18 cellular contexts compared by ENCODE assay signal in the genomic region with DNA sequence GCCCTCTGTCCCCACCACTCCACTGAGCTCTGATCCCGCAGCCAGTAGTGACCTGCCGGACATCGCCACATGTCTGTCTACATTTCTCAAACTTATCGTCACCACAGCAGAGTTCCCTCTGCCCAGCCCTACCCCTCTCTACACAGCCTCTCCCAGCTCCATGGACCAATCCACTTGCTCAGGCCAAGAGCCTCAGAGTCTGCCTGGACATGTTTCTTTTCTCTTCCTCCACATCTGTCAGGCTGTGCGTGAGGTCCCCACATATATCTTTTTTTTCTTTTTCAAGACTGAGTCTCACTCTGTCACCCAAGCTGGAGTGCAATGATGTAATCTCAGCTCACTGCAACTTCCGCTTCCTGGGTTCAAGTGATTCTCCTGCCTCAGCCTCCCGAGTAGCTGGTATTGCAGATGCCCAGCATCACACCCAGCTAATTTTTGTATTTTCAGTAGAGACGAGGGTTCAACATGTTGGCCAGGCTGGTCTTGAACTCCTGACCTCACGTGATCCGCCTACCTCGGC.
DNase-seq lines count a peak whose midpoint lies in the region; ATAC-seq and TF ChIP-seq lines count a peak whose summit lies in the region.
"Had no signal": no experiment of that assay in that cellular context is flagged by ENCODE, and none has a peak within 500 bp of the region (broad histone marks: within the 10 kb centered on the region; RNA-seq: fewer than 3 reads in every experiment).

No MANE protein-coding gene starts in this region.

- no peaks in the 10 kb centered on the region for H3K9me3 Mint-ChIP-seq in type B pancreatic cell
- H3K9me3 Mint-ChIP-seq: activated T-cell treated with anti-CD3 and anti-CD28 coated beads, Interleukin-2, amount 50 U/mL, for 4 hours; stimulated activated naive CD8-positive, alpha-beta T cell treated with anti-CD3 and anti-CD28 coated beads, Interleukin-15, Interleukin-2, amounts not matched to agents 100 ng/mL and 50 ng/mL, for 24 hours had no signal

- no peak for ATAC-seq in GM19467 (IDR thresholded peaks at IDR 0.05; ENCODE audit: unreplicated experiment)
- ATAC-seq: activated T-cell treated with anti-CD3 and anti-CD28 coated beads, Interleukin-2, amount 50 U/mL, for 4 hours had no signal

- peaks cover 45% of the 10 kb centered on the region for H3K4me1 Mint-ChIP-seq in type B pancreatic cell (ENCODE audit: unreplicated experiment)

- peak overlapping the region; percentile 49 for H3K4me3 Mint-ChIP-seq in type B pancreatic cell
- H3K4me3 Mint-ChIP-seq: activated T-cell treated with anti-CD3 and anti-CD28 coated beads, Interleukin-2, amount 50 U/mL, for 4 hours; stimulated activated naive CD8-positive, alpha-beta T cell treated with anti-CD3 and anti-CD28 coated beads, Interleukin-15, Interleukin-2, amounts not matched to agents 100 ng/mL and 50 ng/mL, for 24 hours had no signal

- peaks cover 3% of the 10 kb centered on the region for H3K27me3 Mint-ChIP-seq in type B pancreatic cell

- DNase-seq in NCI-H2171 treated with DMSO at 0.1 percent for 48 hours (lab: John Stamatoyannopoulos, UW) (peak; percentile 19), NCI-H2171 (lab: John Stamatoyannopoulos, UW) (no peak), RWPE1 (ENCODE audit: low spot score) (no peak), epithelial cell of prostate (ENCODE audit: low read depth, low spot score) (peak; percentile 60), type B pancreatic cell (ENCODE audit: extremely low spot score, unreplicated experiment) (no peak), RKO (ENCODE audit: low spot score) (no peak), NCI-H1092 treated with DMSO at 0.1 percent for 48 hours (lab: John Stamatoyannopoulos, UW) (no peak)
- DNase-seq: activated CD4-positive, alpha-beta T cell treated with anti-CD3 and anti-CD28 coated beads for 4 hours; activated naive CD4-positive, alpha-beta T cell; activated T-cell treated with anti-CD3 and anti-CD28 coated beads, Interleukin-2, amount 50 U/mL, for 4 hours; colonic mucosa; HCEC 1CT; kidney; T-helper 2 cell had no signal

- no peaks in the 10 kb centered on the region for H3K36me3 Mint-ChIP-seq in type B pancreatic cell

- H3K27ac ChIP-seq in RWPE1: peak overlapping the region; percentile 83
- peak overlapping the region; percentile 67 for H3K27ac ChIP-seq in epithelial cell of prostate
- H3K27ac ChIP-seq: colonic mucosa, neutrophil, prostate gland had no signal

- POLR2A ChIA-PET in RWPE1 (lab: Yijun Ruan, JAX; ENCODE audit: low non-redundant PET): interaction anchor here (0.6 kb wide), 1 partner anchor 50 kb away, joined by 3 read pairs; no protein-coding TSS in a partner anchor

- CTCF ChIA-PET in RWPE1 (lab: Yijun Ruan, JAX): interaction anchor here (0.6 to 2.8 kb wide), 5 partner anchors 12 to 133 kb away, joined by 3 to 10 read pairs (median 4); no protein-coding TSS in a partner anchor

- peak overlapping the region; percentile 98 for H3K27ac Mint-ChIP-seq in type B pancreatic cell
- H3K27ac Mint-ChIP-seq: stimulated activated naive CD8-positive, alpha-beta T cell treated with anti-CD3 and anti-CD28 coated beads, Interleukin-15, Interleukin-2, amounts not matched to agents 100 ng/mL and 50 ng/mL, for 24 hours had no signal

- TF ChIP-seq CTCF in RWPE1 (conservative IDR thresholded peaks at IDR 0.05; ENCODE audit: low read depth): no peak
- no peak for TF ChIP-seq CTCF in type B pancreatic cell (conservative IDR thresholded peaks at IDR 0.05)

Comparison
In these comparisons a context has a peak if more than half of its experiments do, and no peak if none do; other contexts are left out.
1. DNase-seq: peak in NCI-H2171 treated with DMSO at 0.1 percent for 48 hours (single experiment) and epithelial cell of prostate (single experiment); none in NCI-H2171 (single experiment), RWPE1 (single experiment), type B pancreatic cell (single experiment), RKO (single experiment) and NCI-H1092 treated with DMSO at 0.1 percent for 48 hours (single experiment).